In genomic region chr6:95230071-95230740, GRCh38 we compare ENCODE assay signal across 14 cellular contexts.
"Had no signal": no experiment of that assay in that cellular context is flagged by ENCODE, and none has a peak within 500 bp of the region (broad histone marks: within the 10 kb centered on the region; RNA-seq: fewer than 3 reads in every experiment).

No MANE protein-coding gene starts in this region.

- H3K4me3 ChIP-seq: colonic mucosa, left ventricle myocardium inferior, sigmoid colon had no signal

- H3K9me3 ChIP-seq: colonic mucosa, left ventricle myocardium inferior, neutrophil, sigmoid colon had no signal

- H3K36me3 ChIP-seq: colonic mucosa, left ventricle myocardium inferior, neutrophil, sigmoid colon had no signal

- ATAC-seq: natural killer cell; stimulated activated effector memory CD8-positive, alpha-beta T cell treated with anti-CD3 and anti-CD28 coated beads, Interleukin-12 subunit alpha, Interleukin-12 subunit beta, amount 100 ng/mL, for 72 hours had no signal

- DNase-seq: activated CD4-positive, alpha-beta T cell treated with anti-CD3 and anti-CD28 coated beads, Interleukin-2, amount 10 ng/mL, durations not matched to agents 7 days and 5 days; activated CD8-positive, alpha-beta memory T cell treated with anti-CD3 and anti-CD28 coated beads for 24 hours; activated gamma-delta T cell treated with Interleukin-2 at 50 U/mL for 16 hours; amniotic stem cell; caudate nucleus; colonic mucosa; hippocampal formation; left ventricle myocardium inferior; mesendoderm; natural killer cell; sigmoid colon had no signal

- H3K27me3 ChIP-seq: colonic mucosa, neutrophil, sigmoid colon had no signal

- H3K27ac ChIP-seq: colonic mucosa, left ventricle myocardium inferior, neutrophil, parathyroid adenoma had no signal

- H3K4me1 ChIP-seq: colonic mucosa, left ventricle myocardium inferior, parathyroid adenoma had no signal
